Comparison of ENCODE assay signal across 12 cellular contexts in the genomic region with DNA sequence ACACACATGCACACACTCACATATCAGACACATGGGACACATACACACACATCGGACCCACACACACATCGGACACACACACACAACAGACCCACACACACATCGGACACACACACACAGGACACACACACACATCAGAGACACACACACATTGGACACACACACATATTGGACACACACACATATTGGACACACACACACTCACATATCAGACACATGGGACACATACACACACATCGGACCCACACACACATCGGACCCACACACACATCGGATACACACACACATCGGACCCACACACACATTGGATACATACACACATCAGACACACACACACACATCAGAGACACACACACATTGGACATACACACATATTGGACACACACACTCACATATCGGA. TPM values are rescaled to one million over a fixed set of nuclear protein-coding genes. Genes with fewer than 3 reads are reported as not detected.
A peak's percentile ranks its signal among the peaks of the same experiment; 100 is the strongest.
DNase-seq lines count a peak whose midpoint lies in the region; ATAC-seq, FAIRE-seq and TF ChIP-seq lines count a peak whose summit lies in the region.
"Had no signal": no experiment of that assay in that cellular context is flagged by ENCODE, and none has a peak within 500 bp of the region (broad histone marks: within the 10 kb centered on the region; RNA-seq: fewer than 3 reads in every experiment).

No MANE protein-coding gene starts in this region.

- no peak overlapping the region for H3K23ac ChIP-seq in mesendoderm (ENCODE audit: low read length)

- no peak for DNase-seq in GM12878 (ENCODE audit: low read depth, low spot score)
- DNase-seq in mesendoderm, result no peak
- peak; percentile 66 for DNase-seq in retina
- no peak for DNase-seq in cerebellar nuclear complex (lab: John Stamatoyannopoulos, UW)
- DNase-seq in NAMALWA (ENCODE audit: low spot score), result no peak
- no peak for DNase-seq in activated CD4-positive, alpha-beta T cell treated with anti-CD3 and anti-CD28 coated beads, Interleukin-2, amount 50 U/mL, for 48 hours
- DNase-seq: Caco-2; CD8-positive, alpha-beta memory T cell; GF-D8 had no signal

- H3K4me2 ChIP-seq in GM12878 (ENCODE audit: control insufficient read depth, insufficient read depth) (no peak overlapping the region), mesendoderm (ENCODE audit: low read length) (no peak overlapping the region)

- peaks cover 0 to 2% of the 10 kb centered on the region in 2 experiments; a peak in 2 of 4 replicates for H3K27me3 ChIP-seq in GM12878 (replicated peaks in 1 of 2; ENCODE audit: control insufficient read depth in 2 of 2, insufficient read depth in 2 of 2, low read length in 1 of 2)
- no peaks in the 10 kb centered on the region for H3K27me3 ChIP-seq in mesendoderm (ENCODE audit: insufficient read depth, low read length, poor library complexity)

- H3K9me3 ChIP-seq in HEK293 (ENCODE audit: control insufficient read depth, insufficient read depth, low read depth, low read length) (no peaks in the 10 kb centered on the region), GM12878 (replicated peaks; ENCODE audit: control insufficient read depth, insufficient read depth, low read length) (no peaks in the 10 kb centered on the region)
- H3K9me3 ChIP-seq: Caco-2 had no signal

- no peaks in the 10 kb centered on the region for H3K79me1 ChIP-seq in mesendoderm (ENCODE audit: low read length)

- peak overlapping the region; percentile 22 for H2AK5ac ChIP-seq in mesendoderm (ENCODE audit: low read length)

- FAIRE-seq in GM12878 (lab: Jason Lieb, UNC), result no peak
- FAIRE-seq: H54 had no signal

- SMC1A ChIA-PET in GM12878 (lab: Charles Lee; ENCODE audit: uncharacterized antibody, unreplicated experiment), result no interaction called here

- H3K4me1 ChIP-seq in HEK293 (ENCODE audit: control insufficient read depth, insufficient read depth, low read length) (no peaks in the 10 kb centered on the region), GM12878 (ENCODE audit: control insufficient read depth, insufficient read depth, low read length) (no peaks in the 10 kb centered on the region), mesendoderm (ENCODE audit: control insufficient read depth, low read depth, low read length) (peaks cover 8% of the 10 kb centered on the region)
- H3K4me1 ChIP-seq: Caco-2 had no signal

- H3K4ac ChIP-seq in mesendoderm (ENCODE audit: low read depth, low read length), result no peak overlapping the region

- H3K4me3 ChIP-seq in HEK293 (ENCODE audit: low read depth, low read length) (no peak overlapping the region), GM12878 (no peak overlapping the region), mesendoderm (ENCODE audit: low read length) (no peak overlapping the region)

- RAD21 ChIA-PET in GM12878 (lab: Charles Lee; ENCODE audit: unreplicated experiment), result no interaction called here

- H2BK120ac ChIP-seq in mesendoderm (ENCODE audit: low read depth, low read length), result no peak overlapping the region

- no peak overlapping the region for H3K18ac ChIP-seq in mesendoderm (ENCODE audit: low read length)

- 69% methylated on average over 8 of the region's 8 CpGs for WGBS in GM12878 (ENCODE audit: insufficient coverage, insufficient replicate concordance, low lambda C conversion rate, missing lambda C conversion rate)
- WGBS in mesendoderm (ENCODE audit: extremely low coverage, insufficient coverage, low lambda C conversion rate), result no CpG with 5 or more reads among the region's 8 CpGs

- BruUV-seq in GM12878 (replicated peaks; lab: Mats Ljungman, UMichigan), result no TSS peak

- no peak for TF ChIP-seq CTCF in HEK293 (tag by site-specific recombination; IDR thresholded peaks at IDR 0.05)
- no peak for TF ChIP-seq CTCF in GM12878 (IDR thresholded peaks at IDR 0.05 in 2 of 3, conservative IDR thresholded peaks at IDR 0.05 in 1 of 3; ENCODE audit: control insufficient read depth in 2 of 3, extremely low read depth in 1 of 3, insufficient read depth in 1 of 3, low read depth in 3 of 3, low read length in 3 of 3)

- no peak overlapping the region for H3K9ac ChIP-seq in GM12878 (ENCODE audit: control insufficient read depth, insufficient read depth, low read length)
- no peak overlapping the region for H3K9ac ChIP-seq in mesendoderm (ENCODE audit: low read length)

- H3K56ac ChIP-seq in mesendoderm (ENCODE audit: low read length), result peak overlapping the region; percentile 70

- H4K8ac ChIP-seq in mesendoderm (ENCODE audit: low read depth, low read length), result no peak overlapping the region

- H2AFZ ChIP-seq in GM12878 (ENCODE audit: control insufficient read depth, low read depth, low read length), result no peak overlapping the region

- ATAC-seq in GM12878 (no peak), HG03565 (IDR thresholded peaks at IDR 0.05; ENCODE audit: unreplicated experiment) (no peak)

- TF ChIP-seq EP300 in GM12878 (IDR thresholded peaks at IDR 0.05; ENCODE audit: borderline replicate concordance in 1 of 2, control insufficient read depth in 1 of 2, low read depth in 2 of 2, low read length in 2 of 2), result no peak

- no peak overlapping the region for H4K5ac ChIP-seq in mesendoderm (ENCODE audit: low read length)

- H3K27ac ChIP-seq in HEK293 (ENCODE audit: extremely low read depth, low read depth, low read length) (no peak overlapping the region), GM12878 (ENCODE audit: control insufficient read depth, insufficient read depth) (no peak overlapping the region), mesendoderm (ENCODE audit: low read depth, low read length) (no peak overlapping the region)

- TF ChIP-seq RAD21 in GM12878 (IDR thresholded peaks at IDR 0.05; ENCODE audit: insufficient read depth, low read depth, low read length), result no peak

- peak overlapping the region; percentile 28 for H2BK5ac ChIP-seq in mesendoderm (ENCODE audit: low read length)

- POLR2A ChIA-PET in HEK293 (lab: Yijun Ruan, JAX), result no interaction called here
- POLR2A ChIA-PET in GM12878 (lab: Charles Lee), result no interaction called here

- no peak overlapping the region for H2BK15ac ChIP-seq in mesendoderm (replicated peaks; ENCODE audit: low read depth)

- intact Hi-C loops in GM12878 (cut with micrococcal nuclease; ENCODE audit: unreplicated experiment), result loop anchor here (5.0 kb wide), 1 partner anchor 284 kb away; no protein-coding TSS in a partner anchor

- in situ Hi-C loops in GM12878 (cut with MboI), result no loop called here

- H4K20me1 ChIP-seq in GM12878 (ENCODE audit: control insufficient read depth, insufficient read depth), result no peaks in the 10 kb centered on the region

- no peaks in the 10 kb centered on the region for H3K36me3 ChIP-seq in HEK293 (ENCODE audit: control insufficient read depth in 2 of 2, insufficient read depth in 1 of 2, low read length in 2 of 2)
- H3K36me3 ChIP-seq in GM12878 (ENCODE audit: control insufficient read depth in 2 of 2, insufficient read depth in 2 of 2, low read length in 1 of 2), result no peaks in the 10 kb centered on the region
- H3K36me3 ChIP-seq in mesendoderm (ENCODE audit: control insufficient read depth, insufficient read depth, low read length), result no peaks in the 10 kb centered on the region

- CTCF ChIA-PET in HEK293 (lab: Yijun Ruan, JAX), result interaction anchor here (0.6 to 6.2 kb wide), 8 partner anchors 10 to 290 kb away, joined by 3 to 242 read pairs (median 4); a partner anchor contains a TSS
- CTCF ChIA-PET in GM12878 (lab: Yijun Ruan, JAX), result interaction anchor here (0.8 to 2.7 kb wide), 4 partner anchors 12 to 287 kb away, joined by 3 to 33 read pairs (median 4); no protein-coding TSS in a partner anchor

- H3K79me2 ChIP-seq in GM12878 (ENCODE audit: control insufficient read depth, insufficient read depth, low read length), result no peaks in the 10 kb centered on the region
- H3K79me2 ChIP-seq in mesendoderm (ENCODE audit: control insufficient read depth, insufficient read depth, low read length), result no peaks in the 10 kb centered on the region

- no peak for TF ChIP-seq POLR2A in GM12878 (IDR thresholded peaks at IDR 0.05; ENCODE audit: low read depth, low read length)

RNA-seq across cellular contexts. Expression of a gene that starts 12.8 kb away (rescaled TPM):
- total RNA-seq in GM12878 (2013; cell fraction: nucleolus; rRNA removed), result not detected in 2 replicates
- under 0.01 TPM in 1 of 2 replicates, not detected in the other for total RNA-seq in GM12878 (2014; rRNA removed)
- not detected in 2 replicates for total RNA-seq in GM12878 (2014; rRNA removed; fragmentation: Illumina TruSeq; extraction: Trizol)
- total RNA-seq in GM12878 (2021), result 0.08 TPM in 1 of 2 replicates, not detected in the other
- polyA plus RNA-seq in GM12878 (2011; ENCODE audit: low read depth), result not detected
- polyA plus RNA-seq in GM12878 (2011; rRNA removed), result not detected in 2 replicates
- 0.02 TPM in 1 of 2 replicates, not detected in the other for polyA plus RNA-seq in GM12878 (2011; cell fraction: cytosol; rRNA removed)
- polyA plus RNA-seq in GM12878 (2011; cell fraction: nucleus; rRNA removed), result 0.03 TPM in 1 of 2 replicates, not detected in the other
- not detected in 2 replicates for polyA plus RNA-seq in GM12878 (2012)
- not detected in 2 replicates for polyA plus RNA-seq in GM12878 (2014; fragmentation: Illumina TruSeq; extraction: Trizol)
- not detected for polyA plus RNA-seq in GM12878 (2014; fragmentation: Nextera tagmentation; extraction: Ambion mirVana)
- not detected in 2 replicates for polyA plus RNA-seq in GM12878 (2014; rRNA removed)
- not detected for polyA plus RNA-seq in GM12878 (2016; fragmentation: Nextera tagmentation; extraction: Ambion mirVana)
- not detected in 2 replicates for polyA minus RNA-seq in GM12878 (2011; rRNA and poly(A)+ RNA removed)
- polyA minus RNA-seq in GM12878 (2011; cell fraction: cytosol; rRNA and poly(A)+ RNA removed), result not detected in 2 replicates
- not detected in 2 replicates for polyA minus RNA-seq in GM12878 (2011; cell fraction: nucleus; rRNA and poly(A)+ RNA removed)
- polyA plus RNA-seq in mesendoderm (2013, experiment 1 of 2), result 14.4 TPM
- polyA plus RNA-seq in mesendoderm (2013, experiment 2 of 2), result 15.1 TPM
- polyA plus RNA-seq: CD8-positive, alpha-beta memory T cell had no signal

RNA-seq across cellular contexts. Expression of a gene that starts 57.2 kb away (rescaled TPM):
- total RNA-seq in GM12878 (2013; cell fraction: nucleolus; rRNA removed), result not detected in 2 replicates
- total RNA-seq in GM12878 (2014; rRNA removed) (2.5 TPM in 1 of 2 replicates, not detected in the other), GM12878 (2014; rRNA removed; fragmentation: Illumina TruSeq; extraction: Trizol) (not detected in 2 replicates), GM12878 (2021) (0.08 and 0.95 TPM in 2 replicates)
- polyA plus RNA-seq in GM12878 (2011; ENCODE audit: low read depth), result not detected
- polyA plus RNA-seq in GM12878 (2011; rRNA removed) (0.07 TPM in 1 of 2 replicates, not detected in the other), GM12878 (2014; fragmentation: Illumina TruSeq; extraction: Trizol) (not detected in 2 replicates), GM12878 (2014; fragmentation: Nextera tagmentation; extraction: Ambion mirVana) (not detected), GM12878 (2014; rRNA removed) (0.04 and 0.41 TPM in 2 replicates), GM12878 (2016; fragmentation: Nextera tagmentation; extraction: Ambion mirVana) (under 1 TPM in 1 of 2 experiments, not detected in 1; 0.44 TPM)
- polyA plus RNA-seq in GM12878 (2011; cell fraction: cytosol; rRNA removed), result 0.32 and 0.36 TPM in 2 replicates
- polyA plus RNA-seq in GM12878 (2011; cell fraction: nucleus; rRNA removed), result 0.13 and 0.45 TPM in 2 replicates
- not detected in 2 replicates for polyA plus RNA-seq in GM12878 (2012)
- not detected in 2 replicates for polyA minus RNA-seq in GM12878 (2011; rRNA and poly(A)+ RNA removed)
- 0.40 TPM in 1 of 2 replicates, not detected in the other for polyA minus RNA-seq in GM12878 (2011; cell fraction: cytosol; rRNA and poly(A)+ RNA removed)
- polyA minus RNA-seq in GM12878 (2011; cell fraction: nucleus; rRNA and poly(A)+ RNA removed), result not detected in 2 replicates
- polyA plus RNA-seq in mesendoderm (2013, experiment 1 of 2), result 6.6 TPM
- 6.5 TPM for polyA plus RNA-seq in mesendoderm (2013, experiment 2 of 2)
- total RNA-seq: Caco-2; CD8-positive, alpha-beta memory T cell had no signal
- polyA plus RNA-seq: CD8-positive, alpha-beta memory T cell had no signal
